18 cellular contexts compared by ENCODE assay signal in genomic region chr2:2234398-2234797, GRCh38.
A peak's percentile ranks its signal among the peaks of the same experiment; 100 is the strongest.
DNase-seq lines count a peak whose midpoint lies in the region; ATAC-seq lines count a peak whose summit lies in the region.
"Had no signal": no experiment of that assay in that cellular context is flagged by ENCODE, and none has a peak within 500 bp of the region (broad histone marks: within the 10 kb centered on the region; RNA-seq: fewer than 3 reads in every experiment).

No MANE protein-coding gene starts in this region.

- no peaks in the 10 kb centered on the region for H3K79me1 ChIP-seq in mesendoderm (ENCODE audit: low read length)

- H3K27ac Mint-ChIP-seq in activated T-helper 17 cell treated with anti-CD3 and anti-CD28 coated beads, Interleukin-2, amount 50 U/mL, for 72 hours, result no peak overlapping the region
- H3K27ac Mint-ChIP-seq: activated CD8-positive, alpha-beta T cell treated with anti-CD3 and anti-CD28 coated beads, Interleukin-2, amount 10 ng/mL, durations not matched to agents 7 days and 5 days; WTC11 had no signal

- H3K4me2 ChIP-seq in mesendoderm (ENCODE audit: low read length), result no peak overlapping the region
- H3K4me2 ChIP-seq: A549 had no signal

- H3K36me3 ChIP-seq in mesendoderm (ENCODE audit: control insufficient read depth, insufficient read depth, low read length), result no peaks in the 10 kb centered on the region
- H3K36me3 ChIP-seq: cardiac muscle cell, esophagus muscularis mucosa, sigmoid colon had no signal

- WGBS in mesendoderm (ENCODE audit: extremely low coverage, insufficient coverage, low lambda C conversion rate), result no CpG with 5 or more reads among the region's 3 CpGs

- H2BK5ac ChIP-seq in mesendoderm (ENCODE audit: low read length), result no peak overlapping the region

- no peak overlapping the region for H3K9ac ChIP-seq in mesendoderm (ENCODE audit: low read length)

- H2BK120ac ChIP-seq in mesendoderm (ENCODE audit: low read depth, low read length), result no peak overlapping the region

- H3K4ac ChIP-seq in mesendoderm (ENCODE audit: low read depth, low read length), result no peak overlapping the region

- H3K27me3 ChIP-seq in mesendoderm (ENCODE audit: insufficient read depth, low read length, poor library complexity), result no peaks in the 10 kb centered on the region
- H3K27me3 ChIP-seq: cardiac muscle cell, esophagus muscularis mucosa, sigmoid colon had no signal

- DNase-seq in NCI-H82 (lab: John Stamatoyannopoulos, UW) (peak; percentile 6), NCI-H82 treated with DMSO at 0.1 percent for 48 hours (lab: John Stamatoyannopoulos, UW; ENCODE audit: unreplicated experiment) (no peak), NCI-H1694 treated with DMSO at 0.1 percent for 48 hours (lab: John Stamatoyannopoulos, UW) (peak; percentile 28), NCI-H446 (lab: John Stamatoyannopoulos, UW) (peak; percentile 55 to 72), mesendoderm (peak; percentile 22), DMS53 treated with DMSO at 0.1 percent for 48 hours (lab: John Stamatoyannopoulos, UW; ENCODE audit: unreplicated experiment) (no peak)
- DNase-seq: activated CD8-positive, alpha-beta T cell treated with anti-CD3 and anti-CD28 coated beads, Interleukin-2, amount 10 ng/mL, durations not matched to agents 7 days and 5 days; NK-92 treated with Interleukin-12 subunit alpha and Interleukin-12 subunit beta, amount 100 ng/mL, for 24 hours; sigmoid colon; T-helper 1 cell had no signal

- H3K4me3 ChIP-seq in mesendoderm (ENCODE audit: low read length), result no peak overlapping the region
- H3K4me3 ChIP-seq: A549, cardiac muscle cell, esophagus muscularis mucosa, lung, sigmoid colon had no signal

- no peak overlapping the region for H4K5ac ChIP-seq in mesendoderm (ENCODE audit: low read length)

- H3K18ac ChIP-seq in mesendoderm (ENCODE audit: low read length), result no peak overlapping the region

- H2AK5ac ChIP-seq in mesendoderm (ENCODE audit: low read length), result no peak overlapping the region

- H3K4me1 Mint-ChIP-seq in activated T-helper 17 cell treated with anti-CD3 and anti-CD28 coated beads, Interleukin-2, amount 50 U/mL, for 72 hours, result no peaks in the 10 kb centered on the region

- H3K27me3 Mint-ChIP-seq in activated T-helper 17 cell treated with anti-CD3 and anti-CD28 coated beads, Interleukin-2, amount 50 U/mL, for 72 hours, result no peaks in the 10 kb centered on the region

- no peak overlapping the region for H2BK15ac ChIP-seq in mesendoderm (replicated peaks; ENCODE audit: low read depth)

- H3K9me3 Mint-ChIP-seq in activated T-helper 17 cell treated with anti-CD3 and anti-CD28 coated beads, Interleukin-2, amount 50 U/mL, for 72 hours, result no peaks in the 10 kb centered on the region

- H3K4me3 Mint-ChIP-seq in activated T-helper 17 cell treated with anti-CD3 and anti-CD28 coated beads, Interleukin-2, amount 50 U/mL, for 72 hours, result no peak overlapping the region
- H3K4me3 Mint-ChIP-seq: activated CD8-positive, alpha-beta T cell treated with anti-CD3 and anti-CD28 coated beads, Interleukin-2, amount 10 ng/mL, durations not matched to agents 7 days and 5 days; WTC11 had no signal

- H3K79me2 ChIP-seq in mesendoderm (ENCODE audit: control insufficient read depth, insufficient read depth, low read length), result no peaks in the 10 kb centered on the region

- H3K23ac ChIP-seq in mesendoderm (ENCODE audit: low read length), result no peak overlapping the region

- no peaks in the 10 kb centered on the region for H3K36me3 Mint-ChIP-seq in activated T-helper 17 cell treated with anti-CD3 and anti-CD28 coated beads, Interleukin-2, amount 50 U/mL, for 72 hours (ENCODE audit: low read depth)
- H3K36me3 Mint-ChIP-seq: WTC11 had no signal

- no peaks in the 10 kb centered on the region for H3K4me1 ChIP-seq in mesendoderm (ENCODE audit: control insufficient read depth, low read depth, low read length)
- H3K4me1 ChIP-seq: A549, esophagus muscularis mucosa, sigmoid colon had no signal

- no peak overlapping the region for H4K8ac ChIP-seq in mesendoderm (ENCODE audit: low read depth, low read length)

- ATAC-seq in activated T-helper 17 cell treated with anti-CD3 and anti-CD28 coated beads, Interleukin-2, amount 50 U/mL, for 72 hours (replicated peaks), result no peak
- ATAC-seq in GM18870 (IDR thresholded peaks at IDR 0.05; ENCODE audit: unreplicated experiment), result no peak
- ATAC-seq: A549; activated CD8-positive, alpha-beta T cell treated with anti-CD3 and anti-CD28 coated beads, Interleukin-2, amount 10 ng/mL, durations not matched to agents 7 days and 5 days; WTC11 had no signal

- no peak overlapping the region for H3K56ac ChIP-seq in mesendoderm (ENCODE audit: low read length)

- no peak overlapping the region for H3K27ac ChIP-seq in mesendoderm (ENCODE audit: low read depth, low read length)
- H3K27ac ChIP-seq: A549, cardiac muscle cell, esophagus muscularis mucosa, RWPE1, sigmoid colon had no signal

Comparison
In these comparisons a context has a peak if more than half of its experiments do, and no peak if none do; other contexts are left out.
1. DNase-seq: peak in NCI-H82 (single experiment), NCI-H1694 treated with DMSO at 0.1 percent for 48 hours (single experiment), NCI-H446 (2 of 2) and mesendoderm (single experiment); none in NCI-H82 treated with DMSO at 0.1 percent for 48 hours (single experiment) and DMS53 treated with DMSO at 0.1 percent for 48 hours (single experiment).